ENCODE assay signal across 1 cellular context in the genomic region with DNA sequence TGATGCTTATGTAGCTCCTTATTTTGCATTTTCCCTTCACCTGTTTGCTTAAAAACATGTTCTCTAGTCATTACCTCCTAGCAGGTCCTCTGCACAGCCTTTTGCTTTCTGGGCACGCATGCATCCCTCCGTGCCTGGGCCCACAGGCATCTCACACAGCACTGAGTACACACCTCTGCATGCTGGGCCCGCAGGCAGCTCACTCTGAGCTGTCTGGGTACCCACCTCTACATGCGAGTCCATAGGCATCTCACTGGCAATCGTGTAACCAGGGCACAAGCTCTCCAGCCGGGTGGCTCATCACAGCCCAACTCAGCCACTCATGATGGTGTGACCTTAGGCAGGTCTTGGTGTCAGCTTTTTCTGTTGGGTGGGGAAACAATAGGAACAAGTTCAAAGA.
TF ChIP-seq lines count a peak whose summit lies in the region.

No MANE protein-coding gene starts in this region.

TF ChIP-seq in GM12878, 131 proteins besides CTCF, POLR2A, EP300 and RAD21 (continued from another document):
- TF ChIP-seq E4F1 (IDR thresholded peaks at IDR 0.05; ENCODE audit: borderline replicate concordance, partially characterized antibody) (no peak), RELB (IDR thresholded peaks at IDR 0.05; ENCODE audit: low read depth) (no peak), CHD4 (IDR thresholded peaks at IDR 0.05) (no peak), MAX (IDR thresholded peaks at IDR 0.05; ENCODE audit: low read depth, low read length) (no peak), HDAC2 (IDR thresholded peaks at IDR 0.05) (no peak), ZZZ3 (IDR thresholded peaks at IDR 0.05; ENCODE audit: control insufficient read depth, insufficient read length, low read depth) (no peak), FOXM1 (IDR thresholded peaks at IDR 0.05; ENCODE audit: low read depth, low read length) (no peak), PAX5 (IDR thresholded peaks at IDR 0.05; ENCODE audit: borderline replicate concordance, low read depth, low read length) (no peak), FOS (IDR thresholded peaks at IDR 0.05; ENCODE audit: borderline replicate concordance, extremely low read depth, insufficient read length) (no peak), ESRRA (IDR thresholded peaks at IDR 0.05; ENCODE audit: low read length) (no peak)
